29 cellular contexts compared by ENCODE assay signal in genomic region chr13:21539687-21540086, GRCh38.
"Had no signal": no experiment of that assay in that cellular context is flagged by ENCODE, and none has a peak within 500 bp of the region (broad histone marks: within the 10 kb centered on the region; RNA-seq: fewer than 3 reads in every experiment).

No MANE protein-coding gene starts in this region.

- H3K27ac ChIP-seq: esophagus muscularis mucosa, foreskin keratinocyte, neutrophil, parathyroid adenoma, spleen, stomach, thyroid gland, vagina had no signal

- DNase-seq: effector CD8-positive, alpha-beta T cell; endodermal cell; foreskin keratinocyte; glutamatergic neuron; heart right ventricle; hippocampal formation; mesenchymal stem cell; mucosa of descending colon; naive B cell; spleen; stimulated activated CD4-positive, alpha-beta T cell treated with anti-CD3 and anti-CD28 coated beads, Interleukin-2, amount 100 ng/mL, for 48 hours; stimulated activated naive CD4-positive, alpha-beta T cell; stomach; thyroid gland; trophoblast cell had no signal

- H3K4me3 Mint-ChIP-seq: dendritic cell treated with granulocyte-macrophage colony-stimulating factor and Interleukin-4, amounts not matched to agents 40 ng/mL and 50 ng/mL, for 4 days; endodermal cell; mesothelial cell of epicardium; natural killer cell treated with Interleukin-12 subunit alpha and Interleukin-12 subunit beta and Interleukin-15 and Interleukin-18, amount 100 ng/mL, for 72 hours; neural crest cell had no signal

- H3K27ac Mint-ChIP-seq: dendritic cell treated with granulocyte-macrophage colony-stimulating factor and Interleukin-4, amounts not matched to agents 40 ng/mL and 50 ng/mL, for 4 days; endodermal cell; mesothelial cell of epicardium; natural killer cell treated with Interleukin-12 subunit alpha and Interleukin-12 subunit beta and Interleukin-15 and Interleukin-18, amount 100 ng/mL, for 72 hours; progenitor cell of endocrine pancreas had no signal

- H3K27me3 Mint-ChIP-seq: dendritic cell treated with granulocyte-macrophage colony-stimulating factor and Interleukin-4, amounts not matched to agents 40 ng/mL and 50 ng/mL, for 4 days; naive B cell; natural killer cell treated with Interleukin-12 subunit alpha and Interleukin-12 subunit beta and Interleukin-15 and Interleukin-18, amount 100 ng/mL, for 72 hours; progenitor cell of endocrine pancreas had no signal

- H3K36me3 ChIP-seq: vagina had no signal

- H2AFZ ChIP-seq: parathyroid adenoma had no signal

- H3K9me3 ChIP-seq: esophagus muscularis mucosa, heart right ventricle, mucosa of descending colon, neutrophil, spleen, stomach, thyroid gland, vagina had no signal

- H3K9me3 Mint-ChIP-seq: dendritic cell treated with granulocyte-macrophage colony-stimulating factor and Interleukin-4, amounts not matched to agents 40 ng/mL and 50 ng/mL, for 4 days; endodermal cell; naive B cell; natural killer cell treated with Interleukin-12 subunit alpha and Interleukin-12 subunit beta and Interleukin-15 and Interleukin-18, amount 100 ng/mL, for 72 hours; neural crest cell had no signal

- H3K27me3 ChIP-seq: esophagus muscularis mucosa, foreskin keratinocyte, heart right ventricle, neutrophil, spleen, stomach, thyroid gland, vagina had no signal

- ATAC-seq: foreskin keratinocyte; heart right ventricle; left lobe of liver; mucosa of descending colon; natural killer cell treated with Interleukin-12 subunit alpha and Interleukin-12 subunit beta and Interleukin-15 and Interleukin-18, amount 100 ng/mL, for 72 hours; sciatic nerve had no signal

- H3K4me1 Mint-ChIP-seq: endodermal cell had no signal

- H3K4me3 ChIP-seq: esophagus muscularis mucosa, heart right ventricle, mucosa of descending colon, spleen, stomach, thyroid gland, vagina had no signal

- H3K79me2 ChIP-seq: parathyroid adenoma had no signal

- FAIRE-seq: colon, endothelial cell of umbilical vein, keratinocyte had no signal

- H3K4me1 ChIP-seq: esophagus muscularis mucosa, parathyroid adenoma had no signal

- H3K9ac ChIP-seq: parathyroid adenoma had no signal
